ENCODE assay signal across 4 cellular contexts in the genomic region with DNA sequence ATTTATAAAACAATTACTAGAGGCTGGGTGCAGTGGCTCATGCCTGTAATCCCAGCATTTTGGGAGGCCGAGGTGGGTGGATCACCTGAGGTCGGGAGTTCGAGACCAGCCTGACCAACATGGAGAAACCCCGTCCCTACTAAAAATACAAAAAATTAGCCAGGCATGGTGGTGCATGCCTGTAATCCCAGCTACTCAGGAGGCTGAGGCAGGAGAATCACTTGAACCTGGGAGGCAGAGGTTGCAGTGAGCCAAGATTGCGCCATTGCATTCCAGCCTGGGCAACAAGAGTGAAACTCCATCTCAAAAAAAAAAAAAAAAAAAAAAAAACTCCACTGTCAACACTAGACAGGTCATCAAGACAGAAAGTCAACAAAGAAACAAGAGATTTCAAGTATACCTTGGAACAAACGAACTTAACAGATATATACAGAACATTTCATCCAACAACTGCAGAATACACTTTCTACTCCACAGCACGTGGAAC. TPM values are rescaled to one million over a fixed set of nuclear protein-coding genes. Genes with fewer than 3 reads are reported as not detected.
"Had no signal": no experiment of that assay in that cellular context is flagged by ENCODE, and none has a peak within 500 bp of the region (broad histone marks: within the 10 kb centered on the region; RNA-seq: fewer than 3 reads in every experiment).

No MANE protein-coding gene starts in this region.

RNA-seq across cellular contexts. Expression of a gene that starts 18.5 kb away (rescaled TPM):
- total RNA-seq: GM23338, H1, H9 had no signal
- polyA plus RNA-seq: IgD-negative memory B cell had no signal

RNA-seq across cellular contexts. Expression of a gene that starts 30.6 kb away (rescaled TPM):
- polyA plus RNA-seq: IgD-negative memory B cell had no signal
